Comparison of ENCODE assay signal across 19 cellular contexts in genomic region chr11:82012276-82012675, GRCh38.
"Had no signal": no experiment of that assay in that cellular context is flagged by ENCODE, and none has a peak within 500 bp of the region (broad histone marks: within the 10 kb centered on the region; RNA-seq: fewer than 3 reads in every experiment).

No MANE protein-coding gene starts in this region.

- H3K4me3 ChIP-seq: K562 had no signal

- DNase-seq: Kasumi-1, MM.1S, NCI-H1092 treated with DMSO at 0.1 percent for 48 hours, NCI-H1436, NCI-H187, NCI-H2029, NCI-H2081 treated with DMSO at 0.1 percent for 48 hours, NCI-H2171, NCI-H226, NCI-H446, NCI-H510A, NCI-H524 treated with DMSO at 0.1 percent for 48 hours, NCI-H69, NCI-H774, SHP77, SK-N-SH had no signal

- H3K9me3 ChIP-seq: SK-N-SH had no signal

- H3K27ac ChIP-seq: KMS-11, RWPE1 had no signal

- FAIRE-seq: K562 had no signal

- H3K4me2 ChIP-seq: KMS-11, SK-N-SH had no signal

- H3K9ac ChIP-seq: KMS-11, SK-N-SH had no signal
